ENCODE assay signal across 16 cellular contexts in the genomic region with DNA sequence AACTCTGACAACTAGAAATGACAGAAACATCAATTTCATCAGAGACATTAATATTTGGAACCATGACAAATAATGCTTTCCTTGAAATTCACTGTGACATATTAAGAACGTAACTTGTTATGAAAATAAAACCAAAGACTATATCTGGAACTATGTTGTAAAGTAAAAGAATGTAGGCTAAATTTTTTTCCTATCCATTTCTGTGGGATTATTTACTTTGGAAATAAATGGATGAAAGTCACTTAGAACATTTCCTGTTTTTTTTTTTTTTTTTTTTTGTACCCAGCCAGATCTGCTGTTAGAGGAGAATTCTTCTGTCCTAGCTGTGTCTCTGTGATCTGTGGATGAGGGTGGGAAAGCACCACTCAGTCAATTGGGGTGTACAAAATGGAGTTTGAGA.
"Had no signal": no experiment of that assay in that cellular context is flagged by ENCODE, and none has a peak within 500 bp of the region (broad histone marks: within the 10 kb centered on the region; RNA-seq: fewer than 3 reads in every experiment).

No MANE protein-coding gene starts in this region.

- H3K36me3 ChIP-seq: esophagus squamous epithelium, gastroesophageal sphincter, lower lobe of right lung, neural progenitor cell, tibial nerve, vagina had no signal

- ATAC-seq: activated CD4-positive, alpha-beta T cell treated with anti-CD3 and anti-CD28 coated beads for 36 hours; stimulated activated effector memory CD8-positive, alpha-beta T cell treated with anti-CD3 and anti-CD28 coated beads, Interleukin-12 subunit alpha, Interleukin-12 subunit beta, amount 100 ng/mL, for 72 hours; T-helper 17 cell had no signal

- H3K27me3 ChIP-seq: dorsolateral prefrontal cortex, esophagus squamous epithelium, gastroesophageal sphincter, neural progenitor cell, tibial nerve, vagina had no signal

- DNase-seq: activated CD4-positive, alpha-beta memory T cell treated with anti-CD3 and anti-CD28 coated beads, Interleukin-2, amount 10 ng/mL, durations not matched to agents 7 days and 5 days; activated CD4-positive, alpha-beta T cell treated with anti-CD3 and anti-CD28 coated beads for 36 hours; activated gamma-delta T cell; activated T-cell treated with anti-CD3 and anti-CD28 coated beads, Interleukin-2, amount 50 U/mL, for 48 hours; amygdala; dorsolateral prefrontal cortex; esophagus squamous epithelium; hypothalamus; lower lobe of right lung; T-helper 17 cell had no signal

- H3K27ac ChIP-seq: neural progenitor cell, parathyroid adenoma, vagina had no signal

- H3K4me3 ChIP-seq: dorsolateral prefrontal cortex, esophagus squamous epithelium, gastroesophageal sphincter, lower lobe of right lung, neural progenitor cell, tibial nerve, vagina had no signal

- H3K9me3 ChIP-seq: gastroesophageal sphincter, lower lobe of right lung had no signal

- H3K4me1 ChIP-seq: parathyroid adenoma had no signal
